Comparison of ENCODE assay signal across 1 cellular context in genomic region chr4:41369680-41370079, GRCh38.
TF ChIP-seq lines count a peak whose summit lies in the region.

No MANE protein-coding gene starts in this region.

TF ChIP-seq in GM23338, 12 proteins besides CTCF, POLR2A, EP300 and RAD21 (continued from another document):
- TF ChIP-seq, protein P1, sequence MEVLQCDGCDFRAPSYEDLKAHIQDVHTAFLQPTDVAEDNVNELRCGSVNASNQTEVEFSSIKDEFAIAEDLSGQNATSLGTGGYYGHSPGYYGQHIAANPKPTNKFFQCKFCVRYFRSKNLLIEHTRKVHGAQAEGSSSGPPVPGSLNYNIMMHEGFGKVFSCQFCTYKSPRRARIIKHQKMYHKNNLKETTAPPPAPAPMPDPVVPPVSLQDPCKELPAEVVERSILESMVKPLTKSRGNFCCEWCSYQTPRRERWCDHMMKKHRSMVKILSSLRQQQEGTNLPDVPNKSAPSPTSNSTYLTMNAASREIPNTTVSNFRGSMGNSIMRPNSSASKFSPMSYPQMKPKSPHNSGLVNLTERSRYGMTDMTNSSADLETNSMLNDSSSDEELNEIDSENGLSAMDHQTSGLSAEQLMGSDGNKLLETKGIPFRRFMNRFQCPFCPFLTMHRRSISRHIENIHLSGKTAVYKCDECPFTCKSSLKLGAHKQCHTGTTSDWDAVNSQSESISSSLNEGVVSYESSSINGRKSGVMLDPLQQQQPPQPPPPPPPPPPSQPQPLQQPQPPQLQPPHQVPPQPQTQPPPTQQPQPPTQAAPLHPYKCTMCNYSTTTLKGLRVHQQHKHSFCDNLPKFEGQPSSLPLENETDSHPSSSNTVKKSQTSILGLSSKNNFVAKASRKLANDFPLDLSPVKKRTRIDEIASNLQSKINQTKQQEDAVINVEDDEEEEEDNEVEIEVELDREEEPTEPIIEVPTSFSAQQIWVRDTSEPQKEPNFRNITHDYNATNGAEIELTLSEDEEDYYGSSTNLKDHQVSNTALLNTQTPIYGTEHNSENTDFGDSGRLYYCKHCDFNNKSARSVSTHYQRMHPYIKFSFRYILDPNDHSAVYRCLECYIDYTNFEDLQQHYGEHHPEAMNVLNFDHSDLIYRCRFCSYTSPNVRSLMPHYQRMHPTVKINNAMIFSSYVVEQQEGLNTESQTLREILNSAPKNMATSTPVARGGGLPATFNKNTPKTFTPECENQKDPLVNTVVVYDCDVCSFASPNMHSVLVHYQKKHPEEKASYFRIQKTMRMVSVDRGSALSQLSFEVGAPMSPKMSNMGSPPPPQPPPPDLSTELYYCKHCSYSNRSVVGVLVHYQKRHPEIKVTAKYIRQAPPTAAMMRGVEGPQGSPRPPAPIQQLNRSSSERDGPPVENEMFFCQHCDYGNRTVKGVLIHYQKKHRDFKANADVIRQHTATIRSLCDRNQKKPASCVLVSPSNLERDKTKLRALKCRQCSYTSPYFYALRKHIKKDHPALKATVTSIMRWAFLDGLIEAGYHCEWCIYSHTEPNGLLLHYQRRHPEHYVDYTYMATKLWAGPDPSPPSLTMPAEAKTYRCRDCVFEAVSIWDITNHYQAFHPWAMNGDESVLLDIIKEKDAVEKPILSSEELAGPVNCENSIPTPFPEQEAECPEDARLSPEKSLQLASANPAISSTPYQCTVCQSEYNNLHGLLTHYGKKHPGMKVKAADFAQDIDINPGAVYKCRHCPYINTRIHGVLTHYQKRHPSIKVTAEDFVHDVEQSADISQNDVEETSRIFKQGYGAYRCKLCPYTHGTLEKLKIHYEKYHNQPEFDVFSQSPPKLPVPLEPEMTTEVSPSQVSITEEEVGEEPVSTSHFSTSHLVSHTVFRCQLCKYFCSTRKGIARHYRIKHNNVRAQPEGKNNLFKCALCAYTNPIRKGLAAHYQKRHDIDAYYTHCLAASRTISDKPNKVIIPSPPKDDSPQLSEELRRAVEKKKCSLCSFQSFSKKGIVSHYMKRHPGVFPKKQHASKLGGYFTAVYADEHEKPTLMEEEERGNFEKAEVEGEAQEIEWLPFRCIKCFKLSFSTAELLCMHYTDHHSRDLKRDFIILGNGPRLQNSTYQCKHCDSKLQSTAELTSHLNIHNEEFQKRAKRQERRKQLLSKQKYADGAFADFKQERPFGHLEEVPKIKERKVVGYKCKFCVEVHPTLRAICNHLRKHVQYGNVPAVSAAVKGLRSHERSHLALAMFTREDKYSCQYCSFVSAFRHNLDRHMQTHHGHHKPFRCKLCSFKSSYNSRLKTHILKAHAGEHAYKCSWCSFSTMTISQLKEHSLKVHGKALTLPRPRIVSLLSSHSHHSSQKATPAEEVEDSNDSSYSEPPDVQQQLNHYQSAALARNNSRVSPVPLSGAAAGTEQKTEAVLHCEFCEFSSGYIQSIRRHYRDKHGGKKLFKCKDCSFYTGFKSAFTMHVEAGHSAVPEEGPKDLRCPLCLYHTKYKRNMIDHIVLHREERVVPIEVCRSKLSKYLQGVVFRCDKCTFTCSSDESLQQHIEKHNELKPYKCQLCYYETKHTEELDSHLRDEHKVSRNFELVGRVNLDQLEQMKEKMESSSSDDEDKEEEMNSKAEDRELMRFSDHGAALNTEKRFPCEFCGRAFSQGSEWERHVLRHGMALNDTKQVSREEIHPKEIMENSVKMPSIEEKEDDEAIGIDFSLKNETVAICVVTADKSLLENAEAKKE (CRISPR knock-in tag; IDR thresholded peaks at IDR 0.05) = no peak
